18 cellular contexts compared by ENCODE assay signal in the genomic region with DNA sequence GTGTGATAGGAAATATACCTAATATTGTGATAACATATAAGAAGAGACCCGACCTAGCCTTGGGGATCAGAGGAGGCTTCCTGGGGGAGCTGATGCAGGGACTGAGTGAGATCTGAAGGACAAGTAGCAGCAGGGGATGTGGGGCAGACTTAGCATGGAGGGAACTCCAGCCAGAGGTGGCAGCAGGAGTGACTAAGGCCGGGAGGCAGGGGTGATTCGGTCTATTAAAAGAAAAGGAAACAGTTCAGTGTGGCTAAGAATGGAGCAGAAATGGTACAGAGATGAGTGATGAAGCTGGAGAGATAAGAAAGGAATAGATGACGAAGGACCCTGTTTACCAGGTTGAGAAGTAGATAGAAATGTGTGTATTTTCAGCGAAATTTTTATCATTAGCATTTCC.
DNase-seq lines count a peak whose midpoint lies in the region; ATAC-seq, FAIRE-seq and TF ChIP-seq lines count a peak whose summit lies in the region.
"Had no signal": no experiment of that assay in that cellular context is flagged by ENCODE, and none has a peak within 500 bp of the region (broad histone marks: within the 10 kb centered on the region; RNA-seq: fewer than 3 reads in every experiment).

No MANE protein-coding gene starts in this region.

- H3K4me3 ChIP-seq in brain microvascular endothelial cell (ENCODE audit: low read depth, low read length) = no peak overlapping the region
- H3K4me3 ChIP-seq in sigmoid colon = no peak overlapping the region
- H3K4me3 ChIP-seq in heart left ventricle = no peak overlapping the region
- H3K4me3 ChIP-seq: ascending aorta, vagina had no signal

- in situ Hi-C loops in brain microvascular endothelial cell (cut with HindIII; ENCODE audit: low pct_ligation_motif_present, low sequenced_read_pairs) = no loop called here

- TF ChIP-seq CTCF in Calu3 (IDR thresholded peaks at IDR 0.05; ENCODE audit: unreplicated experiment) = no peak
- TF ChIP-seq CTCF in HFFc6 (IDR thresholded peaks at IDR 0.05) = no peak
- TF ChIP-seq CTCF in brain microvascular endothelial cell (IDR thresholded peaks at IDR 0.05; ENCODE audit: low read depth, low read length, missing control alignments) = peak; percentile 12
- no peak for TF ChIP-seq CTCF in sigmoid colon (IDR thresholded peaks at IDR 0.05)
- no peak for TF ChIP-seq CTCF in heart left ventricle (IDR thresholded peaks at IDR 0.05)

- TF ChIP-seq EP300 in sigmoid colon (IDR thresholded peaks at IDR 0.05) = no peak

- CTCF ChIA-PET in Calu3 (lab: Charles Lee) = interaction anchor here (0.6 to 0.7 kb wide), 2 partner anchors 8 to 471 kb away, joined by 7 to 8 read pairs; no protein-coding TSS in a partner anchor

- H3K27me3 ChIP-seq in brain microvascular endothelial cell (replicated peaks) (no peaks in the 10 kb centered on the region), sigmoid colon (no peaks in the 10 kb centered on the region), heart left ventricle (no peaks in the 10 kb centered on the region)
- H3K27me3 ChIP-seq: ascending aorta, vagina had no signal

- H3K4me3 Mint-ChIP-seq in Calu3 (ENCODE audit: low read depth, unreplicated experiment) (no peak overlapping the region), HFFc6 (0 out of 2 replicates have a peak overlapping the region, but pooled peaks have one; percentile 18)
- H3K4me3 Mint-ChIP-seq: activated naive CD4-positive, alpha-beta T cell treated with anti-CD3 and anti-CD28 coated beads, Interleukin-2, amount 50 U/mL, for 24 hours; mesothelial cell of epicardium had no signal

- H3K9me3 Mint-ChIP-seq in Calu3 (ENCODE audit: low read depth, unreplicated experiment) (no peaks in the 10 kb centered on the region), HFFc6 (no peaks in the 10 kb centered on the region)

- H3K27me3 Mint-ChIP-seq in Calu3 (ENCODE audit: unreplicated experiment) = no peaks in the 10 kb centered on the region
- H3K27me3 Mint-ChIP-seq in HFFc6 (ENCODE audit: insufficient read depth) = no peaks in the 10 kb centered on the region; the same call in 1 of the 2 replicates

- H3K27ac ChIP-seq in brain microvascular endothelial cell (peak overlapping the region; percentile 55), sigmoid colon (no peak overlapping the region), heart left ventricle (no peak overlapping the region)
- H3K27ac ChIP-seq: ascending aorta, vagina had no signal

- H3K9me3 ChIP-seq in sigmoid colon (no peaks in the 10 kb centered on the region), heart left ventricle (no peaks in the 10 kb centered on the region)
- H3K9me3 ChIP-seq: ascending aorta, vagina had no signal

- FAIRE-seq in urothelium cell line (lab: Jason Lieb, UNC) = no peak

- H3K4me1 Mint-ChIP-seq in Calu3 (ENCODE audit: low read depth, unreplicated experiment) = peaks cover 43% of the 10 kb centered on the region
- H3K4me1 Mint-ChIP-seq in HFFc6 (ENCODE audit: low read depth) = peaks cover 53% of the 10 kb centered on the region
- H3K4me1 Mint-ChIP-seq: activated naive CD4-positive, alpha-beta T cell treated with anti-CD3 and anti-CD28 coated beads, Interleukin-2, amount 50 U/mL, for 24 hours; mesothelial cell of epicardium had no signal

- ATAC-seq in heart left ventricle = no peak

- no peak for TF ChIP-seq POLR2A in sigmoid colon (IDR thresholded peaks at IDR 0.05)
- no peak for TF ChIP-seq POLR2A in heart left ventricle (IDR thresholded peaks at IDR 0.05)

- H3K36me3 Mint-ChIP-seq in Calu3 (ENCODE audit: insufficient read depth, unreplicated experiment) = no peaks in the 10 kb centered on the region
- H3K36me3 Mint-ChIP-seq in HFFc6 (ENCODE audit: low read depth) = no peaks in the 10 kb centered on the region
- H3K36me3 Mint-ChIP-seq: activated naive CD4-positive, alpha-beta T cell treated with anti-CD3 and anti-CD28 coated beads, Interleukin-2, amount 50 U/mL, for 24 hours; mesothelial cell of epicardium had no signal

- H3K36me3 ChIP-seq in brain microvascular endothelial cell (replicated peaks) (no peaks in the 10 kb centered on the region), sigmoid colon (no peaks in the 10 kb centered on the region), heart left ventricle (no peaks in the 10 kb centered on the region)
- H3K36me3 ChIP-seq: ascending aorta, vagina had no signal

- BruUV-seq in Calu3 (replicated peaks; lab: Mats Ljungman, UMichigan) = no TSS peak

- DNase-seq in Calu3 (no peak), HFFc6 (no peak), brain microvascular endothelial cell (peak; percentile 40), myocyte (ENCODE audit: low read depth) (peak; percentile 40), sigmoid colon (no peak), HCEC 1CT (no peak), urothelium cell line (ENCODE audit: low spot score) (no peak), heart left ventricle (no peak)
- DNase-seq: effector CD4-positive, alpha-beta T cell; KBM-7; NCI-H1105 treated with DMSO at 0.1 percent for 48 hours; NCI-H2081 treated with DMSO at 0.1 percent for 48 hours; RPMI8226; T-helper 9 cell had no signal

- intact Hi-C loops in Calu3 (cut with micrococcal nuclease; ENCODE audit: unreplicated experiment) = loop anchor here (5.0 kb wide), 1 partner anchor 86 kb away; no protein-coding TSS in a partner anchor
- intact Hi-C loops in sigmoid colon (cut with DNase I) = no loop called here
- intact Hi-C loops in heart left ventricle (cut with DNase I) = no loop called here

- WGBS in sigmoid colon, 2 donors = 90 to 91% methylated on average over 5 of the region's 5 CpGs
- 82 to 84% (median 84%) methylated on average over 5 of the region's 5 CpGs for WGBS in heart left ventricle, 4 donors

- H3K27ac Mint-ChIP-seq in Calu3 (ENCODE audit: unreplicated experiment) (peak overlapping the region; percentile 1), HFFc6 (peak overlapping the region; percentile 51)
- H3K27ac Mint-ChIP-seq: activated naive CD4-positive, alpha-beta T cell treated with anti-CD3 and anti-CD28 coated beads, Interleukin-2, amount 50 U/mL, for 24 hours; mesothelial cell of epicardium had no signal

- H3K4me1 ChIP-seq in sigmoid colon = peaks cover 0 to 5% (median 0%) of the 10 kb centered on the region in 4 donors
- H3K4me1 ChIP-seq in heart left ventricle = no peaks in the 10 kb centered on the region
- H3K4me1 ChIP-seq: ascending aorta, vagina had no signal

Comparison
In these comparisons a context has a peak if more than half of its experiments do, and no peak if none do; other contexts are left out.
1. DNase-seq: peak in brain microvascular endothelial cell (single experiment) and myocyte (single experiment); none in Calu3 (single experiment), HFFc6 (single experiment), sigmoid colon (single experiment), HCEC 1CT (single experiment), urothelium cell line (single experiment) and heart left ventricle (0 of 5).